Comparison of ENCODE assay signal across 5 cellular contexts in the genomic region with DNA sequence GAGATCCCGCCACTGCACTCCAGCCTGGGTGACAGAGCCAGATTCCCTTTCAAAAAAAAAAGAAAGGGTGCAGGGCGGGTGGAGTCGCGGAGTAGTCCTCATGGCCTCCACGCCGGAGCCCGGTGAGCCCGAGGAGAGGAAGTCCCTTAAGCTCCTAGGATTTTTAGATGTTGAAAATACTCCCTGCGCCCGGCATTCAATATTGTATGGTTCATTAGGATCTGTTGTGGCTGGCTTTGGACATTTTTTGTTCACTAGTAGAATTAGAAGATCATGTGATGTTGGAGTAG.
A peak's percentile ranks its signal among the peaks of the same experiment; 100 is the strongest.
DNase-seq lines count a peak whose midpoint lies in the region; ATAC-seq and TF ChIP-seq lines count a peak whose summit lies in the region.
"Not testable (repeated sequence)": the region's sequence is repeated elsewhere in the genome, so short reads cannot be mapped to it uniquely, and the experiment has no call there.

No MANE protein-coding gene starts in this region.

- H3K4me3 ChIP-seq in GM23338; trophoblast cell (ENCODE audit: low read depth, low read length): not testable (repeated sequence)

- H3K79me1 ChIP-seq in trophoblast cell (ENCODE audit: low read length), result not testable (repeated sequence)

- not testable (repeated sequence) for H3K9ac ChIP-seq in trophoblast cell (ENCODE audit: low read length)

- H4K20me1 ChIP-seq in GM23338 (replicated peaks; ENCODE audit: insufficient read depth), result peaks cover 10% of the 10 kb centered on the region; the same call in 1 of the 2 replicates

- DNase-seq in Calu3; GM23338 (ENCODE audit: low spot score); WTC11 (ENCODE audit: low spot score); neural crest cell (ENCODE audit: low read depth, low spot score): not testable (repeated sequence)
- DNase-seq in trophoblast cell, result peak in 1 of 2 donors; percentile 52

- not testable (repeated sequence) for H3K4ac ChIP-seq in trophoblast cell (ENCODE audit: low read depth, low read length)

- H3K18ac ChIP-seq in trophoblast cell (ENCODE audit: low read length), result not testable (repeated sequence)

- not testable (repeated sequence) for H2BK12ac ChIP-seq in trophoblast cell (ENCODE audit: low read length)

- intact Hi-C loops in Calu3 (cut with micrococcal nuclease; ENCODE audit: unreplicated experiment), result not testable (repeated sequence)

- not testable (repeated sequence) for H3K4me2 ChIP-seq in GM23338; trophoblast cell (ENCODE audit: low read length)

- H2BK5ac ChIP-seq in trophoblast cell (ENCODE audit: low read depth, low read length, poor library complexity), result not testable (repeated sequence)

- not testable (repeated sequence) for H3K27me3 Mint-ChIP-seq in Calu3 (ENCODE audit: unreplicated experiment); GM23338 (ENCODE audit: insufficient read depth, low read depth, poor library complexity); WTC11 (ENCODE audit: low read depth); neural crest cell (ENCODE audit: low read depth)

- TF ChIP-seq CTCF in Calu3 (IDR thresholded peaks at IDR 0.05; ENCODE audit: unreplicated experiment); GM23338 (conservative IDR thresholded peaks at IDR 0.05; ENCODE audit: low read depth in 2 of 2); WTC11 (IDR thresholded peaks at IDR 0.05); neural crest cell (conservative IDR thresholded peaks at IDR 0.05): not testable (repeated sequence)

- not testable (repeated sequence) for H3K23ac ChIP-seq in trophoblast cell (ENCODE audit: low read length)

- not testable (repeated sequence) for H3K27ac Mint-ChIP-seq in Calu3 (ENCODE audit: unreplicated experiment); GM23338
- H3K27ac Mint-ChIP-seq in WTC11, result peak overlapping the region; percentile 77
- H3K27ac Mint-ChIP-seq in neural crest cell (ENCODE audit: unreplicated experiment), result peak overlapping the region; percentile 63

- H3K9me2 ChIP-seq in GM23338 (ENCODE audit: insufficient read depth), result not testable (repeated sequence)

- H3K9me3 Mint-ChIP-seq in Calu3 (ENCODE audit: low read depth, unreplicated experiment); GM23338; WTC11; neural crest cell: not testable (repeated sequence)

- not testable (repeated sequence) for H2AK5ac ChIP-seq in trophoblast cell (ENCODE audit: low read length)

- not testable (repeated sequence) for H4K91ac ChIP-seq in trophoblast cell (ENCODE audit: low read depth, low read length)

- not testable (repeated sequence) for H3K4me1 ChIP-seq in GM23338 (ENCODE audit: insufficient read depth); trophoblast cell (ENCODE audit: control insufficient read depth in 1 of 2, insufficient read depth in 2 of 2, low read length in 2 of 2)

- H3K27me3 ChIP-seq in GM23338 (ENCODE audit: insufficient read depth); trophoblast cell (ENCODE audit: insufficient read depth, low read length): not testable (repeated sequence)

- POLR2A ChIA-PET in WTC11 (lab: Charles Lee), result interaction anchor here (0.7 kb wide), 1 partner anchor 12 kb away, joined by 8 read pairs; no protein-coding TSS in a partner anchor

- not testable (repeated sequence) for H2AFZ ChIP-seq in GM23338; trophoblast cell (ENCODE audit: insufficient read depth, low read length, poor library complexity)

- H3K36me3 ChIP-seq in GM23338 (ENCODE audit: insufficient read depth); trophoblast cell (ENCODE audit: control insufficient read depth in 1 of 2, insufficient read depth in 2 of 2, low read length in 2 of 2): not testable (repeated sequence)

- not testable (repeated sequence) for H4K8ac ChIP-seq in trophoblast cell (ENCODE audit: low read depth, low read length)

- peaks cover 70% of the 10 kb centered on the region for H3K79me2 ChIP-seq in GM23338 (replicated peaks; ENCODE audit: insufficient read depth)
- H3K79me2 ChIP-seq in trophoblast cell (ENCODE audit: control insufficient read depth, insufficient read depth, low read length, poor library complexity), result not testable (repeated sequence)

- H3K14ac ChIP-seq in trophoblast cell (ENCODE audit: low read length), result not testable (repeated sequence)

- H3K9me3 ChIP-seq in trophoblast cell (ENCODE audit: insufficient read depth, low read depth, low read length), result not testable (repeated sequence)

- not testable (repeated sequence) for H3K4me1 Mint-ChIP-seq in Calu3 (ENCODE audit: low read depth, unreplicated experiment); GM23338; neural crest cell
- peaks cover 25% of the 10 kb centered on the region for H3K4me1 Mint-ChIP-seq in WTC11

- H3K36me3 Mint-ChIP-seq in Calu3 (ENCODE audit: insufficient read depth, unreplicated experiment), result not testable (repeated sequence)
- H3K36me3 Mint-ChIP-seq in GM23338 (ENCODE audit: low read depth) (peaks cover 42% of the 10 kb centered on the region), WTC11 (peaks cover 34% of the 10 kb centered on the region), neural crest cell (ENCODE audit: low read depth) (peaks cover 11% of the 10 kb centered on the region)

- WGBS in trophoblast cell (ENCODE audit: extremely low coverage, insufficient coverage, insufficient read length), result no CpG with 5 or more reads among the region's 10 CpGs

- not testable (repeated sequence) for H2BK120ac ChIP-seq in trophoblast cell (ENCODE audit: insufficient read depth, low read length, poor library complexity)

- CTCF ChIA-PET in Calu3 (lab: Charles Lee); WTC11 (lab: Charles Lee): not testable (repeated sequence)

- H3F3A ChIP-seq in GM23338 (replicated peaks; ENCODE audit: low read depth), result not testable (repeated sequence)

- TSS peak; percentile 86 for BruUV-seq in Calu3 (replicated peaks; lab: Mats Ljungman, UMichigan)

- H3K4me3 Mint-ChIP-seq in Calu3 (ENCODE audit: low read depth, unreplicated experiment); GM23338; WTC11; neural crest cell: not testable (repeated sequence)

- ATAC-seq in GM23338 (peak; percentile 38; the same call in 2 of the 3 replicates), WTC11 (peak; percentile 56)

- not testable (repeated sequence) for H4K12ac ChIP-seq in trophoblast cell (ENCODE audit: low read depth, low read length)

- H3K27ac ChIP-seq in GM23338 (ENCODE audit: low read depth), result not testable (repeated sequence)
- H3K27ac ChIP-seq in trophoblast cell (ENCODE audit: low read depth, low read length), result peak overlapping the region; percentile 74
